21 cellular contexts compared by ENCODE assay signal in the genomic region with DNA sequence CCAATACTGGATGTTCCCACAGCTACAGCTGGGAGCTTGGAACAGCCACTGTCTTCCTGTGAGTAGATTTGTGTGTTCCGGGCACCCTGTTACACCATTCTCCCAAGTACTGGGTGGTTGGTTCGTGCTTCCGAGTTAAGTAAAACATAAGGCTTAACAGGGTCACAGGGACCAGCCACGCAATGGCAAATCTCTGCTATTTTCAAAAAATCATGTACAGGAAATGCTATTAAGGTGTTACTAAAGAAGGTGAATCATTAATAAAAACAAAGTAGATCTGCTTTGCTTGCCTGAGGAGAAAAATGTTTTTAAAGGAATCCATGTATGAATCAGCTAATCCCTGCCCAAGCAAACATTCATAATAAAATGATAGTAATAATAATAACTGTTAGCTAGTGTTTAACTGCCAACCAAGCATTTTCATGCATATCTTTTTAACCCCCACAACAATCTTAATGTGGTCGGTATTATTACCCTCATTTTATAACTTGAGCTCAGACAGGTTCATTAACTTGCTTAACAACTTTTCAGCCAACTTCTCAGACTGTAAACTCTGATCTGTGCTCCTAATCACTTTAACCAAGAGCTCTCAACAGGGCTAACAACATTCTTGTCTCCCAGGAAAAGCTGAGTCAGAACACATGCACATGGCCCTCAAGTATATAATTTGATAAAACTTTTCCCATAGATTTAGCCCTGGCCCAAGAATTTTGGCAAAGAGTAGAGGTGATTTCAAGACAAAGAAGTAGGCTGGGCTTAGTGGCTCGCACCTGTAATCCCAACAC. TPM values are rescaled to one million over a fixed set of nuclear protein-coding genes. Genes with fewer than 3 reads are reported as not detected.
A peak's percentile ranks its signal among the peaks of the same experiment; 100 is the strongest.
DNase-seq lines count a peak whose midpoint lies in the region; ATAC-seq and TF ChIP-seq lines count a peak whose summit lies in the region.
"Had no signal": no experiment of that assay in that cellular context is flagged by ENCODE, and none has a peak within 500 bp of the region (broad histone marks: within the 10 kb centered on the region; RNA-seq: fewer than 3 reads in every experiment).

No MANE protein-coding gene starts in this region.

- H3K4me1 ChIP-seq in SK-N-SH (ENCODE audit: control insufficient read depth in 1 of 2, insufficient read depth in 2 of 2, low read depth in 1 of 2, low read length in 1 of 2) (peaks cover 0 to 5% of the 10 kb centered on the region in 2 experiments; a peak in 2 of 4 replicates), left lung (peaks cover 14 to 33% of the 10 kb centered on the region in 2 donors)

- no peak overlapping the region for H3K4me3 Mint-ChIP-seq in effector memory CD8-positive, alpha-beta T cell
- peak overlapping the region in 1 of 2 donors; percentile 35 for H3K4me3 Mint-ChIP-seq in CD14-positive monocyte
- H3K4me3 Mint-ChIP-seq: activated naive CD8-positive, alpha-beta T cell treated with anti-CD3 and anti-CD28 coated beads, Interleukin-2, amount 10 ng/mL, durations not matched to agents 7 days and 5 days; GM23338; stimulated activated memory B cell treated with anti-CD40 and anti-IgM and Interleukin-4, amounts not matched to agents 10 μg/mL and 1 μg/mL and 100 μg/mL, for 72 hours; T-helper 17 cell had no signal

- H3K4me3 ChIP-seq in SK-N-SH (ENCODE audit: low read depth in 2 of 2, low read length in 1 of 2): no peak overlapping the region
- H3K4me3 ChIP-seq in left lung: no peak overlapping the region
- H3K4me3 ChIP-seq: colonic mucosa, GM23338, psoas muscle had no signal

- intact Hi-C loops in left lung (cut with DNase I) (no loop called here), CD14-positive monocyte (cut with micrococcal nuclease) (no loop called here)

- ATAC-seq in SK-N-SH treated with all-trans-retinoic acid at 6 μM for 48 hours (no peak), left lung (peak; percentile 7)
- no peak for ATAC-seq in effector memory CD8-positive, alpha-beta T cell (replicated peaks)
- ATAC-seq: GM23338; Panc1; psoas muscle; stimulated activated memory B cell treated with anti-CD40 and anti-IgM and Interleukin-4, amounts not matched to agents 10 μg/mL and 1 μg/mL and 100 μg/mL, for 72 hours; T-helper 17 cell had no signal

- H4K20me1 ChIP-seq in SK-N-SH (ENCODE audit: insufficient read depth): no peaks in the 10 kb centered on the region; the same call in 1 of the 2 replicates

- no peak for TF ChIP-seq CTCF in SK-N-SH (IDR thresholded peaks at IDR 0.05)
- no peak for TF ChIP-seq CTCF in left lung (IDR thresholded peaks at IDR 0.05)
- TF ChIP-seq CTCF in CD14-positive monocyte (IDR thresholded peaks at IDR 0.05): no peak

- no peak overlapping the region for H3K9ac ChIP-seq in SK-N-SH

- no peak overlapping the region for H3K4me2 ChIP-seq in SK-N-SH
- H3K4me2 ChIP-seq: GM23338 had no signal

- H2AFZ ChIP-seq in SK-N-SH (ENCODE audit: low read depth): no peak overlapping the region
- H2AFZ ChIP-seq: GM23338 had no signal

- peak overlapping the region; percentile 46 to 58 for H3K27ac Mint-ChIP-seq in effector memory CD8-positive, alpha-beta T cell
- no peak overlapping the region for H3K27ac Mint-ChIP-seq in CD14-positive monocyte
- H3K27ac Mint-ChIP-seq: activated naive CD8-positive, alpha-beta T cell treated with anti-CD3 and anti-CD28 coated beads, Interleukin-2, amount 10 ng/mL, durations not matched to agents 7 days and 5 days; GM23338; stimulated activated memory B cell treated with anti-CD40 and anti-IgM and Interleukin-4, amounts not matched to agents 10 μg/mL and 1 μg/mL and 100 μg/mL, for 72 hours had no signal

- peaks cover 23 to 35% of the 10 kb centered on the region in 2 donors for H3K4me1 Mint-ChIP-seq in effector memory CD8-positive, alpha-beta T cell (ENCODE audit: low read depth in 2 of 2)
- peaks cover 32% of the 10 kb centered on the region for H3K4me1 Mint-ChIP-seq in CD14-positive monocyte

- TF ChIP-seq EP300 in SK-N-SH (IDR thresholded peaks at IDR 0.05; ENCODE audit: borderline replicate concordance in 1 of 2, low read depth in 1 of 2, low read length in 1 of 2): no peak

- no peak for TF ChIP-seq RAD21 in SK-N-SH (IDR thresholded peaks at IDR 0.05; ENCODE audit: low read length)

- peak overlapping the region in 1 of 2 experiments; percentile 54; a peak in 2 of 4 replicates for H3K27ac ChIP-seq in SK-N-SH (ENCODE audit: low read depth in 2 of 2, low read length in 1 of 2)
- H3K27ac ChIP-seq in left lung: peak overlapping the region; percentile 54 to 69
- H3K27ac ChIP-seq: colonic mucosa, psoas muscle had no signal

- peaks cover 22% of the 10 kb centered on the region for H3K36me3 Mint-ChIP-seq in effector memory CD8-positive, alpha-beta T cell (ENCODE audit: insufficient read depth)
- peaks cover 0 to 10% of the 10 kb centered on the region in 2 donors for H3K36me3 Mint-ChIP-seq in CD14-positive monocyte
- H3K36me3 Mint-ChIP-seq: stimulated activated memory B cell treated with anti-CD40 and anti-IgM and Interleukin-4, amounts not matched to agents 10 μg/mL and 1 μg/mL and 100 μg/mL, for 72 hours had no signal

- H3K9me3 Mint-ChIP-seq in effector memory CD8-positive, alpha-beta T cell: no peaks in the 10 kb centered on the region
- H3K9me3 Mint-ChIP-seq in CD14-positive monocyte: peaks cover 0 to 15% (median 4%) of the 10 kb centered on the region in 7 donors
- H3K9me3 Mint-ChIP-seq: activated naive CD8-positive, alpha-beta T cell treated with anti-CD3 and anti-CD28 coated beads, Interleukin-2, amount 10 ng/mL, durations not matched to agents 7 days and 5 days; GM23338; stimulated activated memory B cell treated with anti-CD40 and anti-IgM and Interleukin-4, amounts not matched to agents 10 μg/mL and 1 μg/mL and 100 μg/mL, for 72 hours had no signal

- H3K9me3 ChIP-seq in SK-N-SH (no peaks in the 10 kb centered on the region), left lung (no peaks in the 10 kb centered on the region)
- H3K9me3 ChIP-seq: colonic mucosa, psoas muscle had no signal

- POLR2A ChIA-PET in SK-N-SH (lab: Yijun Ruan, JAX): no interaction called here

- DNase-seq in SK-N-SH (no peak), left lung (no peak), cerebellum (ENCODE audit: low spot score) (no peak), CD14-positive monocyte (ENCODE audit: low spot score) (no peak), NCI-H1092 (lab: John Stamatoyannopoulos, UW) (no peak)
- DNase-seq in effector memory CD8-positive, alpha-beta T cell: no peak
- no peak for DNase-seq in effector CD4-positive, alpha-beta T cell
- DNase-seq: 8988T; activated naive CD8-positive, alpha-beta T cell treated with anti-CD3 and anti-CD28 coated beads, Interleukin-2, amount 10 ng/mL, durations not matched to agents 7 days and 5 days; activated T-cell treated with anti-CD3 and anti-CD28 coated beads, Interleukin-2, amount 50 U/mL, for 1 hour; colonic mucosa; IMR-90; NCI-H1436 treated with DMSO at 0.1 percent for 48 hours; NCI-H510A; psoas muscle; stimulated activated CD4-positive, alpha-beta T cell treated with anti-CD3 and anti-CD28 coated beads, Interleukin-4, amount 100 ng/mL, for 1 hour; T-helper 17 cell had no signal

- H3K27me3 ChIP-seq in SK-N-SH (ENCODE audit: insufficient read depth) (no peaks in the 10 kb centered on the region), left lung (peaks cover 0 to 40% of the 10 kb centered on the region in 2 donors)
- H3K27me3 ChIP-seq: colonic mucosa had no signal

- WGBS in SK-N-SH (ENCODE audit: low lambda C conversion rate): 66% methylated on average over 6 of the region's 6 CpGs

- peaks cover 8% of the 10 kb centered on the region for H3K79me2 ChIP-seq in SK-N-SH (ENCODE audit: insufficient read depth)

- no peaks in the 10 kb centered on the region for H3K36me3 ChIP-seq in SK-N-SH (replicated peaks in 1 of 2; ENCODE audit: control insufficient read depth in 1 of 2, insufficient read depth in 2 of 2, low read length in 1 of 2)
- H3K36me3 ChIP-seq in left lung: no peaks in the 10 kb centered on the region
- H3K36me3 ChIP-seq: colonic mucosa had no signal

- H3K27me3 Mint-ChIP-seq in effector memory CD8-positive, alpha-beta T cell: peaks cover 14 to 15% of the 10 kb centered on the region in 2 donors
- peaks cover 65 to 74% (median 68%) of the 10 kb centered on the region in 3 donors for H3K27me3 Mint-ChIP-seq in CD14-positive monocyte (ENCODE audit: low read depth in 3 of 3)

- no peaks in the 10 kb centered on the region for H3K9me2 ChIP-seq in SK-N-SH

- H3F3A ChIP-seq in SK-N-SH (replicated peaks; ENCODE audit: insufficient read depth): peaks cover 10% of the 10 kb centered on the region

- CTCF ChIA-PET in SK-N-SH (lab: Yijun Ruan, JAX): interaction anchor here (0.7 to 1.0 kb wide), 5 partner anchors 12 to 242 kb away, joined by 3 read pairs; no protein-coding TSS in a partner anchor

TF ChIP-seq in SK-N-SH treated with all-trans-retinoic acid at 6 μM for 48 hours, 23 proteins besides CTCF, POLR2A, EP300 and RAD21 (continues in another document):
- TF ChIP-seq BACH2 (CRISPR knock-in tag; IDR thresholded peaks at IDR 0.05; ENCODE audit: borderline replicate concordance): no peak

TF ChIP-seq in SK-N-SH, 30 proteins besides CTCF, POLR2A, EP300 and RAD21 (continues in another document):
- TF ChIP-seq, protein P1, sequence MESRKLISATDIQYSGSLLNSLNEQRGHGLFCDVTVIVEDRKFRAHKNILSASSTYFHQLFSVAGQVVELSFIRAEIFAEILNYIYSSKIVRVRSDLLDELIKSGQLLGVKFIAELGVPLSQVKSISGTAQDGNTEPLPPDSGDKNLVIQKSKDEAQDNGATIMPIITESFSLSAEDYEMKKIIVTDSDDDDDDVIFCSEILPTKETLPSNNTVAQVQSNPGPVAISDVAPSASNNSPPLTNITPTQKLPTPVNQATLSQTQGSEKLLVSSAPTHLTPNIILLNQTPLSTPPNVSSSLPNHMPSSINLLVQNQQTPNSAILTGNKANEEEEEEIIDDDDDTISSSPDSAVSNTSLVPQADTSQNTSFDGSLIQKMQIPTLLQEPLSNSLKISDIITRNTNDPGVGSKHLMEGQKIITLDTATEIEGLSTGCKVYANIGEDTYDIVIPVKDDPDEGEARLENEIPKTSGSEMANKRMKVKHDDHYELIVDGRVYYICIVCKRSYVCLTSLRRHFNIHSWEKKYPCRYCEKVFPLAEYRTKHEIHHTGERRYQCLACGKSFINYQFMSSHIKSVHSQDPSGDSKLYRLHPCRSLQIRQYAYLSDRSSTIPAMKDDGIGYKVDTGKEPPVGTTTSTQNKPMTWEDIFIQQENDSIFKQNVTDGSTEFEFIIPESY (IDR thresholded peaks at IDR 0.05; ENCODE audit: borderline replicate concordance, low read depth): no peak
- TF ChIP-seq FOXM1 (IDR thresholded peaks at IDR 0.05; ENCODE audit: low read depth): no peak

RNA-seq across cellular contexts. Expression of gene C2CD4A, which starts 2.7 kb away (rescaled TPM):
- polyA plus RNA-seq in SK-N-SH (2012; rRNA removed) (not detected in 2 replicates), CD14-positive monocyte (not detected)
- under 0.01 TPM in 1 of 2 replicates, not detected in the other for polyA plus RNA-seq in SK-N-SH (2012; cell fraction: cytosol; rRNA removed)
- not detected in 2 replicates for polyA plus RNA-seq in SK-N-SH (2012; cell fraction: nucleus; rRNA removed)
- total RNA-seq in left lung (under 1 TPM; 0.44 to 0.79 TPM), cerebellum (0.73 TPM)
- total RNA-seq: activated naive CD8-positive, alpha-beta T cell treated with anti-CD3 and anti-CD28 coated beads, Interleukin-2, amount 10 ng/mL, durations not matched to agents 7 days and 5 days; IMR-90 had no signal
- polyA plus RNA-seq: GM23338, IMR-90 had no signal

RNA-seq across cellular contexts. Expression of gene VPS13C, which starts 3.8 kb away (rescaled TPM):
- polyA plus RNA-seq in SK-N-SH (2012; rRNA removed) (5.7 and 6.9 TPM in 2 replicates), CD14-positive monocyte (10 to 100 TPM; 12.0 to 18.4 TPM)
- polyA plus RNA-seq in SK-N-SH (2012; cell fraction: cytosol; rRNA removed): 8.2 and 8.3 TPM in 2 replicates
- polyA plus RNA-seq in SK-N-SH (2012; cell fraction: nucleus; rRNA removed): 9.0 and 18.3 TPM in 2 replicates
- total RNA-seq in left lung (10 to 100 TPM; 83.7 to 96.7 TPM), cerebellum (150 TPM)

Comparison
In these comparisons a context has a peak if more than half of its experiments do, and no peak if none do; other contexts are left out.
1. H3K27ac Mint-ChIP-seq: peak in effector memory CD8-positive, alpha-beta T cell (2 of 2); none in CD14-positive monocyte (0 of 7).